In genomic region chr9:114396558-114397218, GRCh38 we compare ENCODE assay signal across 8 cellular contexts. TPM values are rescaled to one million over a fixed set of nuclear protein-coding genes. Genes with fewer than 3 reads are reported as not detected.
DNase-seq lines count a peak whose midpoint lies in the region; TF ChIP-seq lines count a peak whose summit lies in the region.

No MANE protein-coding gene starts in this region.

- no peaks in the 10 kb centered on the region for H3K27me3 Mint-ChIP-seq in activated CD4-positive, alpha-beta T cell treated with anti-CD3 and anti-CD28 coated beads, Interleukin-2, amount 10 ng/mL, durations not matched to agents 7 days and 5 days

- peak overlapping the region; percentile 91 for H3K4me3 Mint-ChIP-seq in activated CD4-positive, alpha-beta T cell treated with anti-CD3 and anti-CD28 coated beads, Interleukin-2, amount 10 ng/mL, durations not matched to agents 7 days and 5 days

- H3K4me1 ChIP-seq in subcutaneous abdominal adipose tissue (ENCODE audit: control insufficient read depth in 5 of 5, insufficient read depth in 5 of 5, low read length in 5 of 5): peaks cover 20 to 62% (median 47%) of the 10 kb centered on the region in 5 donors

- H3K9me3 ChIP-seq in subcutaneous abdominal adipose tissue (ENCODE audit: control insufficient read depth in 5 of 5, low read length in 5 of 5): no peaks in the 10 kb centered on the region

- peaks cover 68% of the 10 kb centered on the region for H3K4me1 Mint-ChIP-seq in activated CD4-positive, alpha-beta T cell treated with anti-CD3 and anti-CD28 coated beads, Interleukin-2, amount 10 ng/mL, durations not matched to agents 7 days and 5 days

- no peak for DNase-seq in activated CD4-positive, alpha-beta T cell treated with anti-CD3 and anti-CD28 coated beads, Interleukin-2, amount 10 ng/mL, durations not matched to agents 7 days and 5 days
- no peak for DNase-seq in activated CD4-positive, alpha-beta T cell treated with anti-CD3 and anti-CD28 coated beads for 4 hours
- DNase-seq in RWPE1 (ENCODE audit: low spot score): no peak
- DNase-seq in fibroblast of the aortic adventitia (ENCODE audit: low read depth): peak; percentile 98
- no peak for DNase-seq in COLO829 (ENCODE audit: low spot score)
- no peak for DNase-seq in NCI-H1105 (lab: John Stamatoyannopoulos, UW)
- DNase-seq in KBM-7: no peak

- H3K27ac ChIP-seq in RWPE1: peak overlapping the region; percentile 39
- peak overlapping the region; percentile 92 for H3K27ac ChIP-seq in subcutaneous abdominal adipose tissue (ENCODE audit: low read depth, low read length)

- no peaks in the 10 kb centered on the region for H3K9me3 Mint-ChIP-seq in activated CD4-positive, alpha-beta T cell treated with anti-CD3 and anti-CD28 coated beads, Interleukin-2, amount 10 ng/mL, durations not matched to agents 7 days and 5 days

- CTCF ChIA-PET in activated CD4-positive, alpha-beta T cell treated with anti-CD3 and anti-CD28 coated beads, Interleukin-2, amount 10 ng/mL, durations not matched to agents 7 days and 5 days (lab: Charles Lee): interaction anchor here (0.7 to 4.2 kb wide), 5 partner anchors 9 to 1003 kb away, joined by 3 to 45 read pairs (median 4); partner anchors contain the start of gene AKNA
- CTCF ChIA-PET in RWPE1 (lab: Yijun Ruan, JAX): interaction anchor here (0.6 to 1.5 kb wide), 5 partner anchors 9 to 289 kb away, joined by 3 to 5 read pairs (median 5); partner anchors contain the start of gene COL27A1

- no peak for TF ChIP-seq CTCF in RWPE1 (conservative IDR thresholded peaks at IDR 0.05; ENCODE audit: low read depth)
- TF ChIP-seq CTCF in fibroblast of the aortic adventitia (IDR thresholded peaks at IDR 0.05; ENCODE audit: insufficient read depth, low read length): no peak

- peak overlapping the region; percentile 97 for H3K4me3 ChIP-seq in fibroblast of the aortic adventitia (ENCODE audit: low read depth, low read length)
- H3K4me3 ChIP-seq in subcutaneous abdominal adipose tissue (ENCODE audit: low read depth in 1 of 5, low read length in 5 of 5): peak overlapping the region; percentile 77 to 88 (median 77)

- H3K36me3 ChIP-seq in subcutaneous abdominal adipose tissue (ENCODE audit: control insufficient read depth in 5 of 5, insufficient read depth in 5 of 5, low read length in 5 of 5): no peaks in the 10 kb centered on the region

- POLR2A ChIA-PET in activated CD4-positive, alpha-beta T cell treated with anti-CD3 and anti-CD28 coated beads, Interleukin-2, amount 10 ng/mL, durations not matched to agents 7 days and 5 days (lab: Charles Lee): interaction anchor here (0.8 kb wide), 1 partner anchor 10 kb away, joined by 4 read pairs; no protein-coding TSS in a partner anchor
- POLR2A ChIA-PET in RWPE1 (lab: Yijun Ruan, JAX; ENCODE audit: low non-redundant PET): no interaction called here

- peaks cover 38% of the 10 kb centered on the region for H3K36me3 Mint-ChIP-seq in activated CD4-positive, alpha-beta T cell treated with anti-CD3 and anti-CD28 coated beads, Interleukin-2, amount 10 ng/mL, durations not matched to agents 7 days and 5 days (ENCODE audit: low read depth)

- peak overlapping the region; percentile 89 for H3K27ac Mint-ChIP-seq in activated CD4-positive, alpha-beta T cell treated with anti-CD3 and anti-CD28 coated beads, Interleukin-2, amount 10 ng/mL, durations not matched to agents 7 days and 5 days

- H3K9ac ChIP-seq in subcutaneous abdominal adipose tissue (ENCODE audit: low read length in 5 of 5): peak overlapping the region in 4 of 5 donors; percentile 52 to 88 (median 76)

- no peaks in the 10 kb centered on the region for H3K27me3 ChIP-seq in subcutaneous abdominal adipose tissue (ENCODE audit: control insufficient read depth in 5 of 5, insufficient read depth in 4 of 5, low read length in 5 of 5)

- in situ Hi-C loops in KBM-7 (cut with MboI; ENCODE audit: low pct_unique_long_range_greater_than_20kb, low sequenced_read_pairs): no loop called here

RNA-seq across cellular contexts. Expression of gene AKNA, which starts 8.9 kb away (rescaled TPM):
- total RNA-seq in activated CD4-positive, alpha-beta T cell treated with anti-CD3 and anti-CD28 coated beads, Interleukin-2, amount 10 ng/mL, durations not matched to agents 7 days and 5 days: 100 to 1,000 TPM; 300 to 364 TPM
- 9.9 and 22.3 TPM in 2 replicates for total RNA-seq in fibroblast of the aortic adventitia (ENCODE audit: low replicate concordance)

Comparison
In these comparisons a context has a peak if more than half of its experiments do, and no peak if none do; other contexts are left out.
1. RNA of gene AKNA, which starts 8.9 kb away (total RNA-seq): 300 to 364 TPM in activated CD4-positive, alpha-beta T cell treated with anti-CD3 and anti-CD28 coated beads, Interleukin-2, amount 10 ng/mL, durations not matched to agents 7 days and 5 days; 9.9 to 22.3 TPM in fibroblast of the aortic adventitia; every median in the first group is over 10 times any median in the second.